ENCODE assay signal across 8 cellular contexts in genomic region chr14:20989787-20990600, GRCh38. TPM values are rescaled to one million over a fixed set of nuclear protein-coding genes. Genes with fewer than 3 reads are reported as not detected.
A peak's percentile ranks its signal among the peaks of the same experiment; 100 is the strongest.
DNase-seq lines count a peak whose midpoint lies in the region; ATAC-seq, FAIRE-seq and TF ChIP-seq lines count a peak whose summit lies in the region.

Gene METTL17, plus strand, starts transcription at chr14:20989980. Its CDS starts 23 bp downstream, at chr14:20990003.

- DNase-seq in AG08395 (ENCODE audit: low spot score) (peak; percentile 95), NCI-H2196 treated with DMSO at 0.1 percent for 48 hours (lab: John Stamatoyannopoulos, UW; ENCODE audit: unreplicated experiment) (peak; percentile 94), bronchial epithelial cell (ENCODE audit: low read depth) (peak; percentile 93), iPS-NIHi7 (ENCODE audit: extremely low spot score) (peak; percentile 93), smooth muscle cell (lab: John Stamatoyannopoulos, UW; ENCODE audit: unreplicated experiment) (peak; percentile 52)

- peak within 1 kb of the TSS; percentile 61 for H3K9ac ChIP-seq in smooth muscle cell (ENCODE audit: low read depth)

- no peaks in the 10 kb centered on the region for H3K9me3 ChIP-seq in smooth muscle cell (replicated peaks; ENCODE audit: low read depth)

- H3K4me2 ChIP-seq in smooth muscle cell, result peak within 1 kb of the TSS; percentile 90

- H3K4me1 ChIP-seq in smooth muscle cell (ENCODE audit: low read depth), result peaks cover 21% of the 10 kb centered on the region

- peak within 1 kb of the TSS; percentile 90 for H3K27ac ChIP-seq in smooth muscle cell (ENCODE audit: low read depth)

- WGBS in smooth muscle cell (ENCODE audit: low lambda C conversion rate), result 1% methylated on average over 40 of the region's 42 CpGs

- peaks cover 50% of the 10 kb centered on the region for H3K79me2 ChIP-seq in smooth muscle cell (ENCODE audit: low read depth)

- TF ChIP-seq CTCF in WI38 (IDR thresholded peaks at IDR 0.05; ENCODE audit: low read depth, low read length) (peak; percentile 26), bronchial epithelial cell (IDR thresholded peaks at IDR 0.05; ENCODE audit: insufficient read depth, low read length, severe bottlenecking) (peak; percentile 55), smooth muscle cell (IDR thresholded peaks at IDR 0.05; ENCODE audit: borderline replicate concordance, insufficient read depth, poor library complexity, severe bottlenecking) (peak; percentile 25)

- ATAC-seq in GM18870 (IDR thresholded peaks at IDR 0.05; ENCODE audit: unreplicated experiment) (peak; percentile 97), HG03135 (IDR thresholded peaks at IDR 0.05; ENCODE audit: unreplicated experiment) (peak; percentile 97)

- peaks cover 16% of the 10 kb centered on the region for H3F3A ChIP-seq in smooth muscle cell (ENCODE audit: low read depth)

- H4K20me1 ChIP-seq in smooth muscle cell (ENCODE audit: low read depth), result no peaks in the 10 kb centered on the region

- peaks cover 13% of the 10 kb centered on the region for H3K36me3 ChIP-seq in bronchial epithelial cell (ENCODE audit: control insufficient read depth, insufficient read depth, low read length)
- H3K36me3 ChIP-seq in smooth muscle cell (ENCODE audit: low read depth), result peaks cover 11% of the 10 kb centered on the region

- H2AFZ ChIP-seq in smooth muscle cell (ENCODE audit: low read depth), result peak within 1 kb of the TSS; percentile 88

- H3K27me3 ChIP-seq in bronchial epithelial cell (ENCODE audit: control insufficient read depth, insufficient read depth, low read length), result no peaks in the 10 kb centered on the region
- H3K27me3 ChIP-seq in smooth muscle cell (ENCODE audit: low read depth), result no peaks in the 10 kb centered on the region

- no peak for FAIRE-seq in bronchial epithelial cell (lab: Jason Lieb, UNC)

- H3K4me3 ChIP-seq in WI38 (ENCODE audit: low read depth, low read length) (peak within 1 kb of the TSS; percentile 78), bronchial epithelial cell (ENCODE audit: low read depth, low read length) (peak within 1 kb of the TSS; percentile 80), smooth muscle cell (peak within 1 kb of the TSS; percentile 68)

RNA-seq across cellular contexts. Expression of gene METTL17, which starts in this region (rescaled TPM):
- total RNA-seq in bronchial epithelial cell (30.0 and 56.1 TPM in 2 replicates), smooth muscle cell (70.0 and 96.3 TPM in 2 replicates)
- polyA plus RNA-seq in smooth muscle cell, result 46.5 and 55.3 TPM in 2 replicates

Comparison
In these comparisons a context has a peak if more than half of its experiments do, and no peak if none do; other contexts are left out.
1. Peak in every context shown above with its lines: DNase-seq, ATAC-seq, H3K4me3 ChIP-seq and H3K27ac ChIP-seq.